ENCODE assay signal across 1 cellular context in the genomic region with DNA sequence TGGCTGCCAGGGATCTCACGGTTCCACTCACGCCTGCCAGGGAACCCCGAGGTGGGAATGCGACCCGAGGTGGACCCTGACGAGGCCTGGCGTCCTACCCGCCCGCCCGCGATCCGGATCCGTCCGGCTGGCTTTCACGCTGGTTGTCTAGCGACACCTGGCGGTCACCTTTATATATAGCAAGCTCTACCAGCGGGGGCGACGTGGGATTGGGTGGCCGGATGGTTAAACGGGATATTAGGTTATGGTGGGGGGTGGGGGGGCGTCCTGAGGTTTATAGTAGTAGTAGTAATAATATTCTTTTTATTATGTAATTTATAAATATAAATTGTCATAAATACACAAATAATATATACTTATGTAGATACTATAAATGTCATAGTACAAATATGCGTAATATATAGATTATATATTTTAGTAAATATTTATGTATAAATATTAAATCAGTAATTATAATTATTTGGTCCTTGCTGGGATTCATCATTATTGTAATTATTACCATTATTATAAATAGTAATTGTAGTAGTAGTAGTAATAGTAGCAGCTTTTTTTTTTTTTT.
A peak's percentile ranks its signal among the peaks of the same experiment; 100 is the strongest.
TF ChIP-seq lines count a peak whose summit lies in the region.

No MANE protein-coding gene starts in this region.

TF ChIP-seq in H1, 55 proteins besides CTCF, POLR2A, EP300 and RAD21:
- TF ChIP-seq, protein P1, sequence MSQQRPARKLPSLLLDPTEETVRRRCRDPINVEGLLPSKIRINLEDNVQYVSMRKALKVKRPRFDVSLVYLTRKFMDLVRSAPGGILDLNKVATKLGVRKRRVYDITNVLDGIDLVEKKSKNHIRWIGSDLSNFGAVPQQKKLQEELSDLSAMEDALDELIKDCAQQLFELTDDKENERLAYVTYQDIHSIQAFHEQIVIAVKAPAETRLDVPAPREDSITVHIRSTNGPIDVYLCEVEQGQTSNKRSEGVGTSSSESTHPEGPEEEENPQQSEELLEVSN (IDR thresholded peaks at IDR 0.05), result peak; percentile 87
- TF ChIP-seq SIX5 (IDR thresholded peaks at IDR 0.05; ENCODE audit: low read depth, low read length) (no peak), MAX (IDR thresholded peaks at IDR 0.05) (peak; percentile 51; the same call in 1 of the 2 replicates), HDAC2 (IDR thresholded peaks at IDR 0.05; ENCODE audit: borderline replicate concordance in 1 of 2, low read depth in 2 of 2, low read length in 2 of 2) (no peak), RBBP5 (IDR thresholded peaks at IDR 0.05; ENCODE audit: borderline replicate concordance, low read depth, low read length) (no peak), YY1 (IDR thresholded peaks at IDR 0.05; ENCODE audit: low read depth, low read length) (no peak), POU5F1 (IDR thresholded peaks at IDR 0.05; ENCODE audit: low read depth, low read length) (no peak)
- TF ChIP-seq, protein P2, sequence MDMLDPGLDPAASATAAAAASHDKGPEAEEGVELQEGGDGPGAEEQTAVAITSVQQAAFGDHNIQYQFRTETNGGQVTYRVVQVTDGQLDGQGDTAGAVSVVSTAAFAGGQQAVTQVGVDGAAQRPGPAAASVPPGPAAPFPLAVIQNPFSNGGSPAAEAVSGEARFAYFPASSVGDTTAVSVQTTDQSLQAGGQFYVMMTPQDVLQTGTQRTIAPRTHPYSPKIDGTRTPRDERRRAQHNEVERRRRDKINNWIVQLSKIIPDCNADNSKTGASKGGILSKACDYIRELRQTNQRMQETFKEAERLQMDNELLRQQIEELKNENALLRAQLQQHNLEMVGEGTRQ (IDR thresholded peaks at IDR 0.05; ENCODE audit: low read length), result no peak
